In genomic region chr1:218502383-218502782, GRCh38 we compare ENCODE assay signal across 8 cellular contexts.
"Had no signal": no experiment of that assay in that cellular context is flagged by ENCODE, and none has a peak within 500 bp of the region (broad histone marks: within the 10 kb centered on the region; RNA-seq: fewer than 3 reads in every experiment).

No MANE protein-coding gene starts in this region.

- DNase-seq: GDM1, GF-D8 had no signal

- H3K4me3 ChIP-seq: GM12878 had no signal

- FAIRE-seq: G401.6, GM12878, GM12891, GM12892, GM18507, GM19239 had no signal
